8 cellular contexts compared by ENCODE assay signal in the genomic region with DNA sequence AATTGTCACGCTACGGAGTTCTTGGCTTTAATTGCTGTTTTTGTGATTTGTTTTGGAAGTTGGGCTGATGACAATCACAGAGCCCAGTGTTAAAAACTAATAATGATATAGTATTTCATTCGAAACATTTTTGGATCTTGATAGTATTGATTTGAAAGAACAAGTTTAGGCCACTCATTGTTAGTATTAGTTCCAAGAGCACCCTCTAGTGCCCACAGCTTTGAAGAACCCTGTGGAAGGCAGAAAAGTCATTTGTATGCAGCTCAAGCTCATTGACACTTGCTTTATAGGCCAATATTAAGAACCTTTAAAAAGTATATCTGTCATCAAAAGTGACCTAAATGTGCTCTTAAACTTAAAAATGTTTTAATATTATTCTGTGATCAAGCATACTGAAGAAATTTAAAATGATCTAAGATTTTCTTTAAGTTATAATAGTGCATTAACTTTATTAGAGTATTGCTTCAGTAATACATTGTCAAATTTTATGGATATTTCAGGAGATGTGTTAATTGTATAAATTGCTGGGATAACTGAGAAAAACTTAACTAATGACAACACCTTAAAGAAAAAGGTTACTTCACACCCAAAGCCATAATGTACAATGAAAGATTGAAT.
A peak's percentile ranks its signal among the peaks of the same experiment; 100 is the strongest.
DNase-seq lines count a peak whose midpoint lies in the region; ATAC-seq and TF ChIP-seq lines count a peak whose summit lies in the region.

No MANE protein-coding gene starts in this region.

- H3K27me3 ChIP-seq in thoracic aorta (replicated peaks; ENCODE audit: insufficient read depth): no peaks in the 10 kb centered on the region

- peaks cover 0 to 3% of the 10 kb centered on the region in 2 donors for H3K4me1 ChIP-seq in thoracic aorta (ENCODE audit: control insufficient read depth in 1 of 2, low read depth in 2 of 2)

- H3K9me3 ChIP-seq in thoracic aorta: no peaks in the 10 kb centered on the region

- no peaks in the 10 kb centered on the region for H3K9me3 Mint-ChIP-seq in T-helper 2 cell treated with Interferon-gamma antibody and Interleukin-4, amounts not matched to agents 5 μg/mL and 100 μg/mL, for 36 hours

- no peak overlapping the region for H3K4me3 ChIP-seq in thoracic aorta

- H3K27me3 Mint-ChIP-seq in T-helper 2 cell treated with Interferon-gamma antibody and Interleukin-4, amounts not matched to agents 5 μg/mL and 100 μg/mL, for 36 hours (ENCODE audit: low read depth): no peaks in the 10 kb centered on the region

- H3K36me3 Mint-ChIP-seq in T-helper 2 cell treated with Interferon-gamma antibody and Interleukin-4, amounts not matched to agents 5 μg/mL and 100 μg/mL, for 36 hours (ENCODE audit: low read depth): no peaks in the 10 kb centered on the region

- H3K27ac ChIP-seq in thoracic aorta: no peak overlapping the region

- no peaks in the 10 kb centered on the region for H3K36me3 ChIP-seq in thoracic aorta

- no peaks in the 10 kb centered on the region for H3K4me1 Mint-ChIP-seq in T-helper 2 cell treated with Interferon-gamma antibody and Interleukin-4, amounts not matched to agents 5 μg/mL and 100 μg/mL, for 36 hours (ENCODE audit: low read depth)

- peak; percentile 72 for ATAC-seq in GM18498 (IDR thresholded peaks at IDR 0.05; ENCODE audit: unreplicated experiment)
- ATAC-seq in thoracic aorta (ENCODE audit: insufficient number of reproducible peaks, low FRiP score, low read depth): no peak

- H3K27ac Mint-ChIP-seq in T-helper 2 cell treated with Interferon-gamma antibody and Interleukin-4, amounts not matched to agents 5 μg/mL and 100 μg/mL, for 36 hours: no peak overlapping the region

- DNase-seq in AG08395 (ENCODE audit: low spot score): peak; percentile 32
- peak; percentile 53 for DNase-seq in M059J (ENCODE audit: low read depth)
- DNase-seq in SW480 (ENCODE audit: low spot score): peak; percentile 29
- DNase-seq in glomerular visceral epithelial cell (ENCODE audit: extremely low spot score): peak; percentile 55
- no peak for DNase-seq in thoracic aorta (ENCODE audit: low spot score)
- no peak for DNase-seq in T-helper 2 cell treated with Interferon-gamma antibody and Interleukin-4, amounts not matched to agents 5 μg/mL and 100 μg/mL, for 36 hours (ENCODE audit: low spot score)
- DNase-seq in cortex of kidney (lab: John Stamatoyannopoulos, UW): no peak

- peak; percentile 58 for TF ChIP-seq CTCF in thoracic aorta (IDR thresholded peaks at IDR 0.05)

- no peak overlapping the region for H3K4me3 Mint-ChIP-seq in T-helper 2 cell treated with Interferon-gamma antibody and Interleukin-4, amounts not matched to agents 5 μg/mL and 100 μg/mL, for 36 hours

Comparison
In these comparisons a context has a peak if more than half of its experiments do, and no peak if none do; other contexts are left out.
1. DNase-seq: peak in AG08395 (single experiment), M059J (single experiment), SW480 (single experiment) and glomerular visceral epithelial cell (single experiment); none in thoracic aorta (single experiment), T-helper 2 cell treated with Interferon-gamma antibody and Interleukin-4, amounts not matched to agents 5 μg/mL and 100 μg/mL, for 36 hours (single experiment) and cortex of kidney (single experiment).